Comparison of ENCODE assay signal across 1 cellular context in the genomic region with DNA sequence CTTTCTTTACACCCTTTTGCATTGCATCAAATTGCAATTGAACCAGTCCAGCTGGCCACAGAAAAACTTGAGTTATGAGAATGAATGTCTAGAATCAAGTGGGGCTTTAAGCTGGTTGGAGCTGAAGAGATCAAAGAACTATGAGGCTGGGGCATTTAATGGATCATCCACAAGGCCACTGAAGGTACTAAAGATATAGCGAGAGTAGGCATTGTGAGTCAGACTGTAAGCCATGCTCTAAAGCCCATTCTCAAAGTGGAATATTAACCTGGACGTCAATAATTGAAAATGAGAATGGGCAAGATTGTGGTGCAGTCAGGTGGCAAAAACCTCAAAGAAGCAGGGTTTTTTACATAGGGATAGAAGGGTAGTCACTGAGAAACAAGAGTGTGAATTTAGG.
TF ChIP-seq lines count a peak whose summit lies in the region.

No MANE protein-coding gene starts in this region.

TF ChIP-seq in HepG2, 621 proteins besides CTCF, POLR2A, EP300 and RAD21 (continued from another document and continues in another):
- TF ChIP-seq STAT6 (CRISPR knock-in tag; IDR thresholded peaks at IDR 0.05; ENCODE audit: borderline replicate concordance) (no peak), AHDC1 (CRISPR knock-in tag; IDR thresholded peaks at IDR 0.05; ENCODE audit: borderline replicate concordance) (peak; percentile 69; the same call in 1 of the 2 replicates), NBN (conservative IDR thresholded peaks at IDR 0.05) (no peak), IRF2 (CRISPR knock-in tag; IDR thresholded peaks at IDR 0.05) (no peak; the same call in 1 of the 2 replicates), ZNF484 (CRISPR knock-in tag; IDR thresholded peaks at IDR 0.05; ENCODE audit: borderline replicate concordance, low read depth) (no peak), ZNF510 (CRISPR knock-in tag; IDR thresholded peaks at IDR 0.05; ENCODE audit: low read depth) (no peak), ZNF530 (CRISPR knock-in tag; IDR thresholded peaks at IDR 0.05; ENCODE audit: low read depth) (no peak), KDM2A (CRISPR knock-in tag; IDR thresholded peaks at IDR 0.05; ENCODE audit: borderline replicate concordance, low read depth) (no peak), TBX2 (CRISPR knock-in tag; IDR thresholded peaks at IDR 0.05; ENCODE audit: borderline replicate concordance) (peak; percentile 63), GATAD2A (CRISPR knock-in tag; IDR thresholded peaks at IDR 0.05) (peak; percentile 59), ZNF761 (CRISPR knock-in tag; conservative IDR thresholded peaks at IDR 0.05) (no peak), HNRNPL (IDR thresholded peaks at IDR 0.05; ENCODE audit: low read depth, low read length) (no peak), ZNF841 (CRISPR knock-in tag; IDR thresholded peaks at IDR 0.05; ENCODE audit: borderline replicate concordance) (no peak), PAWR (CRISPR knock-in tag; IDR thresholded peaks at IDR 0.05; ENCODE audit: borderline replicate concordance) (no peak), SRSF9 (IDR thresholded peaks at IDR 0.05; ENCODE audit: borderline replicate concordance, insufficient read depth, low read depth, low read length, poor library complexity, severe bottlenecking) (no peak), MIER2 (CRISPR knock-in tag; IDR thresholded peaks at IDR 0.05) (no peak), SSRP1 (CRISPR knock-in tag; IDR thresholded peaks at IDR 0.05) (0 out of 2 replicates have a peak, but pooled peaks have one; percentile 50), FOXK2 (IDR thresholded peaks at IDR 0.05) (no peak), JDP2 (CRISPR knock-in tag; IDR thresholded peaks at IDR 0.05; ENCODE audit: borderline replicate concordance) (no peak), CAMTA2 (CRISPR knock-in tag; IDR thresholded peaks at IDR 0.05; ENCODE audit: borderline replicate concordance) (no peak), GFI1 (CRISPR knock-in tag; IDR thresholded peaks at IDR 0.05; ENCODE audit: borderline replicate concordance) (0 out of 2 replicates have a peak, but pooled peaks have one; percentile 40), PHF20 (CRISPR knock-in tag; IDR thresholded peaks at IDR 0.05) (no peak), ZXDC (CRISPR knock-in tag; IDR thresholded peaks at IDR 0.05) (no peak), ZNF879 (CRISPR knock-in tag; IDR thresholded peaks at IDR 0.05) (no peak), FIP1L1 (IDR thresholded peaks at IDR 0.05; ENCODE audit: borderline replicate concordance, insufficient read depth, low read depth, low read length) (no peak), ZNF724P (CRISPR knock-in tag; IDR thresholded peaks at IDR 0.05; ENCODE audit: borderline replicate concordance) (no peak)
- TF ChIP-seq, protein P1, sequence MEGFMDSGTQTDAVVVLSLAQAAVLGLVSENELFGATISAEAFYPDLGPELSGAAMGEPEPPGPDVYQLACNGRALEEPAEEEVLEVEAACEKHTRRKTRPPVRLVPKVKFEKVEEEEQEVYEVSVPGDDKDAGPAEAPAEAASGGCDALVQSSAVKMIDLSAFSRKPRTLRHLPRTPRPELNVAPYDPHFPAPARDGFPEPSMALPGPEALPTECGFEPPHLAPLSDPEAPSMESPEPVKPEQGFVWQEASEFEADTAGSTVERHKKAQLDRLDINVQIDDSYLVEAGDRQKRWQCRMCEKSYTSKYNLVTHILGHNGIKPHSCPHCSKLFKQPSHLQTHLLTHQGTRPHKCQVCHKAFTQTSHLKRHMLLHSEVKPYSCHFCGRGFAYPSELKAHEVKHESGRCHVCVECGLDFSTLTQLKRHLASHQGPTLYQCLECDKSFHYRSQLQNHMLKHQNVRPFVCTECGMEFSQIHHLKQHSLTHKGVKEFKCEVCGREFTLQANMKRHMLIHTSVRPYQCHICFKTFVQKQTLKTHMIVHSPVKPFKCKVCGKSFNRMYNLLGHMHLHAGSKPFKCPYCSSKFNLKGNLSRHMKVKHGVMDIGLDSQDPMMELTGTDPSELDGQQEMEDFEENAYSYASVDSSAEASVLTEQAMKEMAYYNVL (CRISPR knock-in tag; IDR thresholded peaks at IDR 0.05; ENCODE audit: borderline replicate concordance) = peak; percentile 64; the same call in 1 of the 2 replicates
- TF ChIP-seq, protein P2, sequence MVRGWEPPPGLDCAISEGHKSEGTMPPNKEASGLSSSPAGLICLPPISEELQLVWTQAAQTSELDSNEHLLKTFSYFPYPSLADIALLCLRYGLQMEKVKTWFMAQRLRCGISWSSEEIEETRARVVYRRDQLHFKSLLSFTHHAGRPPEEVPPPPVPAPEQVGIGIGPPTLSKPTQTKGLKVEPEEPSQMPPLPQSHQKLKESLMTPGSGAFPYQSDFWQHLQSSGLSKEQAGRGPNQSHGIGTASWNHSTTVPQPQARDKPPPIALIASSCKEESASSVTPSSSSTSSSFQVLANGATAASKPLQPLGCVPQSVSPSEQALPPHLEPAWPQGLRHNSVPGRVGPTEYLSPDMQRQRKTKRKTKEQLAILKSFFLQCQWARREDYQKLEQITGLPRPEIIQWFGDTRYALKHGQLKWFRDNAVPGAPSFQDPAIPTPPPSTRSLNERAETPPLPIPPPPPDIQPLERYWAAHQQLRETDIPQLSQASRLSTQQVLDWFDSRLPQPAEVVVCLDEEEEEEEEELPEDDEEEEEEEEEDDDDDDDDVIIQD (CRISPR knock-in tag; IDR thresholded peaks at IDR 0.05; ENCODE audit: low read depth) = 0 out of 2 replicates have a peak, but pooled peaks have one; percentile 69
- TF ChIP-seq, protein P3, sequence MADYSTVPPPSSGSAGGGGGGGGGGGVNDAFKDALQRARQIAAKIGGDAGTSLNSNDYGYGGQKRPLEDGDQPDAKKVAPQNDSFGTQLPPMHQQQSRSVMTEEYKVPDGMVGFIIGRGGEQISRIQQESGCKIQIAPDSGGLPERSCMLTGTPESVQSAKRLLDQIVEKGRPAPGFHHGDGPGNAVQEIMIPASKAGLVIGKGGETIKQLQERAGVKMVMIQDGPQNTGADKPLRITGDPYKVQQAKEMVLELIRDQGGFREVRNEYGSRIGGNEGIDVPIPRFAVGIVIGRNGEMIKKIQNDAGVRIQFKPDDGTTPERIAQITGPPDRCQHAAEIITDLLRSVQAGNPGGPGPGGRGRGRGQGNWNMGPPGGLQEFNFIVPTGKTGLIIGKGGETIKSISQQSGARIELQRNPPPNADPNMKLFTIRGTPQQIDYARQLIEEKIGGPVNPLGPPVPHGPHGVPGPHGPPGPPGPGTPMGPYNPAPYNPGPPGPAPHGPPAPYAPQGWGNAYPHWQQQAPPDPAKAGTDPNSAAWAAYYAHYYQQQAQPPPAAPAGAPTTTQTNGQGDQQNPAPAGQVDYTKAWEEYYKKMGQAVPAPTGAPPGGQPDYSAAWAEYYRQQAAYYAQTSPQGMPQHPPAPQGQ (CRISPR knock-in tag; IDR thresholded peaks at IDR 0.05; ENCODE audit: borderline replicate concordance) = no peak
- TF ChIP-seq, protein P4, sequence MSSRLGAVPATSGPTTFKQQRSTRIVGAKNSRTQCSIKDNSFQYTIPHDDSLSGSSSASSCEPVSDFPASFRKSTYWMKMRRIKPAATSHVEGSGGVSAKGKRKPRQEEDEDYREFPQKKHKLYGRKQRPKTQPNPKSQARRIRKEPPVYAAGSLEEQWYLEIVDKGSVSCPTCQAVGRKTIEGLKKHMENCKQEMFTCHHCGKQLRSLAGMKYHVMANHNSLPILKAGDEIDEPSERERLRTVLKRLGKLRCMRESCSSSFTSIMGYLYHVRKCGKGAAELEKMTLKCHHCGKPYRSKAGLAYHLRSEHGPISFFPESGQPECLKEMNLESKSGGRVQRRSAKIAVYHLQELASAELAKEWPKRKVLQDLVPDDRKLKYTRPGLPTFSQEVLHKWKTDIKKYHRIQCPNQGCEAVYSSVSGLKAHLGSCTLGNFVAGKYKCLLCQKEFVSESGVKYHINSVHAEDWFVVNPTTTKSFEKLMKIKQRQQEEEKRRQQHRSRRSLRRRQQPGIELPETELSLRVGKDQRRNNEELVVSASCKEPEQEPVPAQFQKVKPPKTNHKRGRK (CRISPR knock-in tag; IDR thresholded peaks at IDR 0.05) = no peak
- TF ChIP-seq, protein P5, sequence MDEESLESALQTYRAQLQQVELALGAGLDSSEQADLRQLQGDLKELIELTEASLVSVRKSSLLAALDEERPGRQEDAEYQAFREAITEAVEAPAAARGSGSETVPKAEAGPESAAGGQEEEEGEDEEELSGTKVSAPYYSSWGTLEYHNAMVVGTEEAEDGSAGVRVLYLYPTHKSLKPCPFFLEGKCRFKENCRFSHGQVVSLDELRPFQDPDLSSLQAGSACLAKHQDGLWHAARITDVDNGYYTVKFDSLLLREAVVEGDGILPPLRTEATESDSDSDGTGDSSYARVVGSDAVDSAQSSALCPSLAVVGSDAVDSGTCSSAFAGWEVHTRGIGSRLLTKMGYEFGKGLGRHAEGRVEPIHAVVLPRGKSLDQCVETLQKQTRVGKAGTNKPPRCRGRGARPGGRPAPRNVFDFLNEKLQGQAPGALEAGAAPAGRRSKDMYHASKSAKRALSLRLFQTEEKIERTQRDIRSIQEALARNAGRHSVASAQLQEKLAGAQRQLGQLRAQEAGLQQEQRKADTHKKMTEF (CRISPR knock-in tag; IDR thresholded peaks at IDR 0.05) = no peak
